Comparison of ENCODE assay signal across 22 cellular contexts in the genomic region with DNA sequence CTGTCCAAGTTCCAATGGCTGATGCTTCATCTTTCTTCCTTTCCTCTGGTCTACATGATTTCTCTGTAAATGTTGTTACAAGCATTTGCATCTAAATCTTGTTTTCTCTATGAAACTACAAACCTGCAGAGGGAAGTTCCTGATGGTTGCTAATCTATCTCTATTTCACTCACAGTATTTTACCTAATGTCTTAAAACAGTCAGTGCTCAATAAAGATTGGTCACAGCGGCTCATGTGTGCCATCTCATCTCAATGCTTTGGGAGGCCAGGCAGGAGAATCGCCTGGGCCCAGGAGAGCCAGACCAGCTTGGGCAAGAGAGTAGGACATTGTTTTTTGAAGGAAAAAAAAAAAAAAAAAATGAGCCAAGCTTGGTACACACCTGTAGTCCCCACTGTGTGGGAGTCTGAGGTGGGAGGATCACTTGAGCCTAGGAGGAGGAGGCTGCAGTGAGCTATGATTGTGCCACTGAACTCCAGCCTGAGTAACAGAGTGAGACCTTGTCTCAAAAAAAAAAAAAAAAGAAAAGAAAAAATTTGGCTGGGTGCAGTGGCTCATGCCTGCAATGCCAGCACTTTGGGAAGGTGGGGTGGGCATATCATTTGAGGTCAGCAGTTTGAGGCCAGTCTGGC.
A peak's percentile ranks its signal among the peaks of the same experiment; 100 is the strongest.
DNase-seq lines count a peak whose midpoint lies in the region; ATAC-seq lines count a peak whose summit lies in the region.
"Had no signal": no experiment of that assay in that cellular context is flagged by ENCODE, and none has a peak within 500 bp of the region (broad histone marks: within the 10 kb centered on the region; RNA-seq: fewer than 3 reads in every experiment).

No MANE protein-coding gene starts in this region.

- no peak for DNase-seq in activated CD8-positive, alpha-beta memory T cell treated with anti-CD3 and anti-CD28 coated beads, Interleukin-2, amount 50 U/mL, for 4 hours
- no peak for DNase-seq in central memory CD4-positive, alpha-beta T cell
- DNase-seq in NCI-H2227 treated with DMSO at 0.1 percent for 48 hours (lab: John Stamatoyannopoulos, UW) = no peak
- DNase-seq: activated CD4-positive, alpha-beta T cell treated with anti-CD3 and anti-CD28 coated beads, Interleukin-2, amount 50 U/mL, for 48 hours; activated effector memory CD4-positive, alpha-beta T cell treated with anti-CD3 and anti-CD28 coated beads, Interleukin-2, amount 50 U/mL, for 16 hours; adrenal gland; brain microvascular endothelial cell; Calu3; effector CD8-positive, alpha-beta T cell; foreskin melanocyte; HFFc6; left ventricle myocardium superior; natural killer cell; NCI-H1694 treated with DMSO at 0.1 percent for 48 hours; pancreas; right cardiac atrium; upper lobe of right lung had no signal

- ATAC-seq in GM18519 (IDR thresholded peaks at IDR 0.05; ENCODE audit: low FRiP score, unreplicated experiment) (peak; percentile 72), GM19463 (IDR thresholded peaks at IDR 0.05; ENCODE audit: unreplicated experiment) (peak; percentile 71), HG02759 (IDR thresholded peaks at IDR 0.05; ENCODE audit: unreplicated experiment) (peak; percentile 78), HG03565 (IDR thresholded peaks at IDR 0.05; ENCODE audit: unreplicated experiment) (peak; percentile 66)
- ATAC-seq: left ventricle myocardium superior, natural killer cell, pancreas, right cardiac atrium, SK-N-SH treated with all-trans-retinoic acid at 6 μM for 48 hours, upper lobe of right lung had no signal
